Comparison of ENCODE assay signal across 25 cellular contexts in the genomic region with DNA sequence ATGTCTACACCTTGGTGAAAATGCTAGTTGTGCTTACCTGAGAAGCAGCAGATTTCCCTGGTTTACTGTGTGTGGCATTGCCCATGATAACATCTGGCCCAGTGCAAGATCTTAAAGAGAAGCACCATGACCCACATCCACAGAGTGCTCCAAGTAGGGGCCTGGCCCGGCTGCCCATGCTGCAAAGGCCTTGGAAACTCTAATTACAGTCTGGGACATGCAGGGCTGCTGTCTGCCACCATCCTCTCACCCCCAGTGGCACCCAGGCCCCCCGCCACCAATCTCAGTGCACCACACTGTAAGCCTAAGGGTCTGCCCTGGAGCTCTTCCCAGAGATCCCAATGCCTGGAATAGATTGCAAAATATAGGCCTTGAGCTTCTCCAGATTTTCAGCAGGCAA.
"Had no signal": no experiment of that assay in that cellular context is flagged by ENCODE, and none has a peak within 500 bp of the region (broad histone marks: within the 10 kb centered on the region; RNA-seq: fewer than 3 reads in every experiment).

No MANE protein-coding gene starts in this region.

- DNase-seq: hippocampal formation; kidney; mesendoderm; midbrain; mucosa of descending colon; naive thymus-derived CD4-positive, alpha-beta T cell; nucleus accumbens; pancreas; posterior cingulate gyrus; retina; right lobe of liver; stimulated activated CD4-positive, alpha-beta T cell treated with anti-CD3 and anti-CD28 coated beads, Interleukin-12 subunit alpha, Interleukin-12 subunit beta, amount 100 ng/mL, for 4 hours; stimulated activated CD4-positive, alpha-beta T cell treated with anti-CD3 and anti-CD28 coated beads, Interleukin-15, amount 100 ng/mL, for 24 hours; stimulated activated CD4-positive, alpha-beta T cell treated with anti-CD3 and anti-CD28 coated beads, Interleukin-2, amount 100 ng/mL, for 24 hours; stimulated activated CD4-positive, alpha-beta T cell treated with anti-CD3 and anti-CD28 coated beads, Interleukin-4, amount 100 ng/mL, for 1 hour; stimulated activated naive CD8-positive, alpha-beta T cell treated with anti-CD3 and anti-CD28 coated beads, Interleukin-15, Interleukin-2, amounts not matched to agents 100 U/mL and 50 U/mL, for 24 hours; tibial artery had no signal

- ATAC-seq: mucosa of descending colon; naive thymus-derived CD4-positive, alpha-beta T cell; natural killer cell treated with Interleukin-12 subunit alpha and Interleukin-12 subunit beta and Interleukin-15 and Interleukin-18, amount 100 ng/mL, for 72 hours; pancreas; right lobe of liver; stimulated activated naive CD8-positive, alpha-beta T cell treated with anti-CD3 and anti-CD28 coated beads, Interleukin-15, Interleukin-2, amounts not matched to agents 100 U/mL and 50 U/mL, for 24 hours had no signal

- H3K9me3 ChIP-seq: mucosa of descending colon, pancreas, prostate gland, right lobe of liver, suprapubic skin, thoracic aorta, tibial artery had no signal

- H3K27ac ChIP-seq: pancreas, prostate gland, right lobe of liver, suprapubic skin, thoracic aorta, tibial artery had no signal

- H3K27me3 ChIP-seq: pancreas, right lobe of liver, suprapubic skin had no signal

- H3K4me1 ChIP-seq: pancreas, prostate gland, tibial artery had no signal

- H3K4me3 Mint-ChIP-seq: naive thymus-derived CD4-positive, alpha-beta T cell; natural killer cell treated with Interleukin-12 subunit alpha and Interleukin-12 subunit beta and Interleukin-15 and Interleukin-18, amount 100 ng/mL, for 72 hours; stimulated activated naive B cell treated with anti-CD40 and anti-IgM and Interleukin-4, amounts not matched to agents 10 μg/mL and 1 μg/mL and 100 μg/mL, for 72 hours; type B pancreatic cell had no signal

- H3K36me3 Mint-ChIP-seq: naive thymus-derived CD4-positive, alpha-beta T cell; natural killer cell treated with Interleukin-12 subunit alpha and Interleukin-12 subunit beta and Interleukin-15 and Interleukin-18, amount 100 ng/mL, for 72 hours; stimulated activated naive B cell treated with anti-CD40 and anti-IgM and Interleukin-4, amounts not matched to agents 10 μg/mL and 1 μg/mL and 100 μg/mL, for 72 hours; type B pancreatic cell had no signal

- H3K27ac Mint-ChIP-seq: naive thymus-derived CD4-positive, alpha-beta T cell; natural killer cell treated with Interleukin-12 subunit alpha and Interleukin-12 subunit beta and Interleukin-15 and Interleukin-18, amount 100 ng/mL, for 72 hours; stimulated activated naive B cell treated with anti-CD40 and anti-IgM and Interleukin-4, amounts not matched to agents 10 μg/mL and 1 μg/mL and 100 μg/mL, for 72 hours; type B pancreatic cell had no signal

- H3K27me3 Mint-ChIP-seq: type B pancreatic cell had no signal

- H3K9me3 Mint-ChIP-seq: naive thymus-derived CD4-positive, alpha-beta T cell; natural killer cell treated with Interleukin-12 subunit alpha and Interleukin-12 subunit beta and Interleukin-15 and Interleukin-18, amount 100 ng/mL, for 72 hours; type B pancreatic cell had no signal

- H3K4me2 ChIP-seq: smooth muscle cell had no signal

- H3K36me3 ChIP-seq: pancreas, prostate gland, right lobe of liver, suprapubic skin, thoracic aorta, tibial artery had no signal

- H3K4me3 ChIP-seq: lung, mucosa of descending colon, pancreas, prostate gland, right lobe of liver, smooth muscle cell, suprapubic skin, thoracic aorta, tibial artery had no signal
